In genomic region chr7:32256811-32257210, GRCh38 we compare ENCODE assay signal across 12 cellular contexts.
A peak's percentile ranks its signal among the peaks of the same experiment; 100 is the strongest.
DNase-seq lines count a peak whose midpoint lies in the region; ATAC-seq and TF ChIP-seq lines count a peak whose summit lies in the region.
"Had no signal": no experiment of that assay in that cellular context is flagged by ENCODE, and none has a peak within 500 bp of the region (broad histone marks: within the 10 kb centered on the region; RNA-seq: fewer than 3 reads in every experiment).

No MANE protein-coding gene starts in this region.

- CTCF ChIA-PET in activated CD8-positive, alpha-beta T cell treated with anti-CD3 and anti-CD28 coated beads for 36 hours (lab: Charles Lee) = interaction anchor here (0.6 kb wide), 1 partner anchor 19 kb away, joined by 3 read pairs; no protein-coding TSS in a partner anchor

- no peak for ATAC-seq in HG02759 (IDR thresholded peaks at IDR 0.05; ENCODE audit: unreplicated experiment)
- no peak for ATAC-seq in stimulated activated effector memory CD8-positive, alpha-beta T cell treated with anti-CD3 and anti-CD28 coated beads, Interleukin-12 subunit alpha, Interleukin-12 subunit beta, amount 100 ng/mL, for 72 hours
- no peak for ATAC-seq in activated CD8-positive, alpha-beta T cell treated with anti-CD3 and anti-CD28 coated beads for 36 hours

- intact Hi-C loops in activated CD8-positive, alpha-beta T cell treated with anti-CD3 and anti-CD28 coated beads for 36 hours (cut with micrococcal nuclease) = no loop called here

- peaks cover 5% of the 10 kb centered on the region for H3K9me3 Mint-ChIP-seq in glutamatergic neuron (ENCODE audit: unreplicated experiment)
- H3K9me3 Mint-ChIP-seq in osteocyte (ENCODE audit: unreplicated experiment) = no peaks in the 10 kb centered on the region
- no peaks in the 10 kb centered on the region for H3K9me3 Mint-ChIP-seq in stimulated activated effector memory CD8-positive, alpha-beta T cell treated with anti-CD3 and anti-CD28 coated beads, Interleukin-12 subunit alpha, Interleukin-12 subunit beta, amount 100 ng/mL, for 72 hours
- H3K9me3 Mint-ChIP-seq in activated CD8-positive, alpha-beta T cell treated with anti-CD3 and anti-CD28 coated beads for 36 hours = no peaks in the 10 kb centered on the region
- H3K9me3 Mint-ChIP-seq: CD14-positive monocyte, H9 had no signal

- peak; percentile 69 for DNase-seq in DMS 273 (lab: John Stamatoyannopoulos, UW; ENCODE audit: unreplicated experiment)
- DNase-seq in NCI-H82 (lab: John Stamatoyannopoulos, UW) = peak; percentile 93
- no peak for DNase-seq in glutamatergic neuron
- peak; percentile 23 for DNase-seq in osteocyte (ENCODE audit: extremely low spot score, unreplicated experiment)
- DNase-seq in cerebellum (ENCODE audit: low spot score) = no peak
- no peak for DNase-seq in stimulated activated effector memory CD8-positive, alpha-beta T cell treated with anti-CD3 and anti-CD28 coated beads, Interleukin-12 subunit alpha, Interleukin-12 subunit beta, amount 100 ng/mL, for 72 hours (ENCODE audit: low spot score in 2 of 2)
- no peak for DNase-seq in activated CD8-positive, alpha-beta T cell treated with anti-CD3 and anti-CD28 coated beads for 36 hours
- DNase-seq: 8988T; CD4-positive, alpha-beta memory T cell; H9 had no signal

- H3K36me3 Mint-ChIP-seq in glutamatergic neuron (ENCODE audit: unreplicated experiment) (no peaks in the 10 kb centered on the region), osteocyte (ENCODE audit: unreplicated experiment) (no peaks in the 10 kb centered on the region)
- H3K36me3 Mint-ChIP-seq in stimulated activated effector memory CD8-positive, alpha-beta T cell treated with anti-CD3 and anti-CD28 coated beads, Interleukin-12 subunit alpha, Interleukin-12 subunit beta, amount 100 ng/mL, for 72 hours = no peaks in the 10 kb centered on the region
- H3K36me3 Mint-ChIP-seq in activated CD8-positive, alpha-beta T cell treated with anti-CD3 and anti-CD28 coated beads for 36 hours (ENCODE audit: low read depth) = no peaks in the 10 kb centered on the region
- H3K36me3 Mint-ChIP-seq: CD14-positive monocyte; CD4-positive, alpha-beta memory T cell had no signal

- H3K27me3 Mint-ChIP-seq in glutamatergic neuron (ENCODE audit: unreplicated experiment) (peaks cover 2% of the 10 kb centered on the region), osteocyte (ENCODE audit: unreplicated experiment) (peaks cover 10% of the 10 kb centered on the region)
- no peaks in the 10 kb centered on the region for H3K27me3 Mint-ChIP-seq in activated CD8-positive, alpha-beta T cell treated with anti-CD3 and anti-CD28 coated beads for 36 hours

- no peak for TF ChIP-seq CTCF in glutamatergic neuron (IDR thresholded peaks at IDR 0.05; ENCODE audit: partially characterized antibody, unreplicated experiment)
- no peak for TF ChIP-seq CTCF in osteocyte (IDR thresholded peaks at IDR 0.05)
- no peak for TF ChIP-seq CTCF in activated CD8-positive, alpha-beta T cell treated with anti-CD3 and anti-CD28 coated beads for 36 hours (IDR thresholded peaks at IDR 0.05)

- H3K4me3 Mint-ChIP-seq in glutamatergic neuron (ENCODE audit: unreplicated experiment) (no peak overlapping the region), osteocyte (ENCODE audit: unreplicated experiment) (no peak overlapping the region)
- no peak overlapping the region for H3K4me3 Mint-ChIP-seq in stimulated activated effector memory CD8-positive, alpha-beta T cell treated with anti-CD3 and anti-CD28 coated beads, Interleukin-12 subunit alpha, Interleukin-12 subunit beta, amount 100 ng/mL, for 72 hours
- H3K4me3 Mint-ChIP-seq in activated CD8-positive, alpha-beta T cell treated with anti-CD3 and anti-CD28 coated beads for 36 hours = no peak overlapping the region
- H3K4me3 Mint-ChIP-seq: CD14-positive monocyte; CD4-positive, alpha-beta memory T cell; H9 had no signal

- POLR2A ChIA-PET in activated CD8-positive, alpha-beta T cell treated with anti-CD3 and anti-CD28 coated beads for 36 hours (lab: Charles Lee) = interaction anchor here (0.6 kb wide), 1 partner anchor 258 kb away, joined by 3 read pairs; no protein-coding TSS in a partner anchor

- peaks cover 17% of the 10 kb centered on the region for H3K4me1 Mint-ChIP-seq in glutamatergic neuron (ENCODE audit: low read depth, unreplicated experiment)
- H3K4me1 Mint-ChIP-seq in osteocyte (ENCODE audit: unreplicated experiment) = no peaks in the 10 kb centered on the region
- no peaks in the 10 kb centered on the region for H3K4me1 Mint-ChIP-seq in stimulated activated effector memory CD8-positive, alpha-beta T cell treated with anti-CD3 and anti-CD28 coated beads, Interleukin-12 subunit alpha, Interleukin-12 subunit beta, amount 100 ng/mL, for 72 hours
- no peaks in the 10 kb centered on the region for H3K4me1 Mint-ChIP-seq in activated CD8-positive, alpha-beta T cell treated with anti-CD3 and anti-CD28 coated beads for 36 hours (ENCODE audit: low read depth)
- H3K4me1 Mint-ChIP-seq: CD14-positive monocyte; CD4-positive, alpha-beta memory T cell had no signal

- peak overlapping the region; percentile 28 for H3K27ac Mint-ChIP-seq in glutamatergic neuron (ENCODE audit: unreplicated experiment)
- H3K27ac Mint-ChIP-seq in osteocyte (ENCODE audit: unreplicated experiment) = no peak overlapping the region
- H3K27ac Mint-ChIP-seq in stimulated activated effector memory CD8-positive, alpha-beta T cell treated with anti-CD3 and anti-CD28 coated beads, Interleukin-12 subunit alpha, Interleukin-12 subunit beta, amount 100 ng/mL, for 72 hours = no peak overlapping the region
- H3K27ac Mint-ChIP-seq in activated CD8-positive, alpha-beta T cell treated with anti-CD3 and anti-CD28 coated beads for 36 hours = no peak overlapping the region
- H3K27ac Mint-ChIP-seq: CD14-positive monocyte; CD4-positive, alpha-beta memory T cell; H9 had no signal

Comparison
In these comparisons a context has a peak if more than half of its experiments do, and no peak if none do; other contexts are left out.
1. DNase-seq: peak in DMS 273 (single experiment), NCI-H82 (single experiment) and osteocyte (single experiment); none in glutamatergic neuron (single experiment), cerebellum (single experiment), stimulated activated effector memory CD8-positive, alpha-beta T cell treated with anti-CD3 and anti-CD28 coated beads, Interleukin-12 subunit alpha, Interleukin-12 subunit beta, amount 100 ng/mL, for 72 hours (0 of 2) and activated CD8-positive, alpha-beta T cell treated with anti-CD3 and anti-CD28 coated beads for 36 hours (single experiment).